Comparison of ENCODE assay signal across 23 cellular contexts in genomic region chr6:125439512-125439911, GRCh38.
"Had no signal": no experiment of that assay in that cellular context is flagged by ENCODE, and none has a peak within 500 bp of the region (broad histone marks: within the 10 kb centered on the region; RNA-seq: fewer than 3 reads in every experiment).

No MANE protein-coding gene starts in this region.

- DNase-seq: stimulated activated CD4-positive, alpha-beta T cell treated with anti-CD3 and anti-CD28 coated beads, Interleukin-2, amount 100 ng/mL, for 48 hours; stimulated activated CD4-positive, alpha-beta T cell treated with anti-CD3 and anti-CD28 coated beads, Interleukin-4, amount 100 ng/mL, for 1 hour; stimulated activated CD4-positive, alpha-beta T cell treated with anti-CD3 and anti-CD28 coated beads, Interleukin-4, amount 100 ng/mL, for 24 hours; stimulated activated CD4-positive, alpha-beta T cell treated with anti-CD3 and anti-CD28 coated beads, Interleukin-4, amount 100 ng/mL, for 4 hours; stimulated activated CD8-positive, alpha-beta memory T cell treated with anti-CD3 and anti-CD28 coated beads, Interleukin-4, amount 100 ng/mL, for 48 hours; stimulated activated naive B cell treated with anti-CD40 and anti-IgM and Interleukin-4, amounts not matched to agents 10 μg/mL and 1 μg/mL and 100 μg/mL, for 72 hours; stimulated activated naive CD4-positive, alpha-beta T cell; stimulated activated naive CD4-positive, alpha-beta T cell treated with Interleukin-2 at 50 U/mL for 16 hours; stimulated activated naive CD8-positive, alpha-beta T cell treated with anti-CD3 and anti-CD28 coated beads, Interleukin-15, amount 100 ng/mL, for 72 hours; stimulated activated naive CD8-positive, alpha-beta T cell treated with anti-CD3 and anti-CD28 coated beads, Interleukin-15, Interleukin-2, amounts not matched to agents 100 U/mL and 50 U/mL, for 24 hours; stomach; substantia nigra; testis; thyroid gland; transverse colon; trophoblast cell; upper lobe of left lung; upper lobe of right lung; uterus had no signal

- H3K36me3 ChIP-seq: stomach, suprapubic skin, thoracic aorta, thyroid gland, tibial nerve, transverse colon, upper lobe of left lung, upper lobe of right lung, uterus, vagina had no signal

- H3K4me3 ChIP-seq: stomach, suprapubic skin, testis, thoracic aorta, thyroid gland, tibial nerve, transverse colon, upper lobe of left lung, upper lobe of right lung, uterus, vagina had no signal

- H3K9me3 ChIP-seq: stomach, suprapubic skin, testis, thoracic aorta, thyroid gland, tibial nerve, transverse colon, upper lobe of left lung, upper lobe of right lung, uterus, vagina had no signal

- H3K4me1 ChIP-seq: suprapubic skin, testis, thyroid gland, upper lobe of left lung, upper lobe of right lung, uterus, vagina had no signal

- H3K27me3 ChIP-seq: stomach, suprapubic skin, testis, thyroid gland, tibial nerve, transverse colon, upper lobe of left lung, upper lobe of right lung, uterus, vagina had no signal

- H3K27ac ChIP-seq: stomach, suprapubic skin, testis, thoracic aorta, thyroid gland, tibial nerve, transverse colon, upper lobe of left lung, upper lobe of right lung, uterus, vagina had no signal
